In the genomic region with DNA sequence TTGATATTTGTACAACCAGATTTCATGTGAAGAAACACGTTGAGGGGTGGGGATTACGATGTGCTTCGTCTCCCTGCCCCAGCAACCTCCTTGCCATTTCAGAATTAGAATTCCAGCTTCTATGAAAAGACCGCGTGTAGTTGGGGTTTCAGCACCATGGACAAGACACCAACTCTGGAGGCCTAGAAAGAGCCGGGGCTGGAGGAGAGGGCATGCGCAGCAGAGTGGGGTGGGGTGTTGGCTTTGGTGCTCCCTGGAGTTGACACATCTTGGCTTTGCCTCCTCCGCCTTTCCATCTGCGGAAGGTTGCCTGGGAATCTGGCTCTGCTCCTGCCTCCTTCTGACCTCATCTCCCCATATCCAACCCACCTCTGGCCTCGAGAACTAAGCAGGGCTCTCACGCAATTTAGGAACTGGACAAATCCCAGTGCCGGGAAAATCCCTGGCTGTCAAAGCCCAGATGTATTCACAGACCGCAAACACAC, we compare ENCODE assay signal across 1 cellular context.
TF ChIP-seq lines count a peak whose summit lies in the region.

No MANE protein-coding gene starts in this region.

TF ChIP-seq in H1, 55 proteins besides CTCF, POLR2A, EP300 and RAD21 (continued from another document):
- TF ChIP-seq, protein P1, sequence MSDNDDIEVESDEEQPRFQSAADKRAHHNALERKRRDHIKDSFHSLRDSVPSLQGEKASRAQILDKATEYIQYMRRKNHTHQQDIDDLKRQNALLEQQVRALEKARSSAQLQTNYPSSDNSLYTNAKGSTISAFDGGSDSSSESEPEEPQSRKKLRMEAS (IDR thresholded peaks at IDR 0.05) = peak; percentile 90
- TF ChIP-seq PHF8 (conservative IDR thresholded peaks at IDR 0.05; ENCODE audit: low read depth, low read length) = no peak
- TF ChIP-seq KDM1A (IDR thresholded peaks at IDR 0.05; ENCODE audit: borderline replicate concordance, low read length) = no peak
- no peak for TF ChIP-seq CREB1 (IDR thresholded peaks at IDR 0.05)
- TF ChIP-seq NRF1 (IDR thresholded peaks at IDR 0.05; ENCODE audit: low read depth, low read length) = peak; percentile 53
- no peak for TF ChIP-seq BACH1 (IDR thresholded peaks at IDR 0.05; ENCODE audit: low read length)
- TF ChIP-seq HDAC2 (IDR thresholded peaks at IDR 0.05; ENCODE audit: borderline replicate concordance in 1 of 2, low read depth in 2 of 2, low read length in 2 of 2) = no peak
- no peak for TF ChIP-seq TAF1 (IDR thresholded peaks at IDR 0.05; ENCODE audit: low read depth, low read length)
- no peak for TF ChIP-seq SP1 (IDR thresholded peaks at IDR 0.05; ENCODE audit: low read depth, low read length)
- peak; percentile 96 for TF ChIP-seq SAP30 (IDR thresholded peaks at IDR 0.05; ENCODE audit: insufficient read depth, insufficient replicate concordance, low read length)
- TF ChIP-seq GTF2F1 (IDR thresholded peaks at IDR 0.05; ENCODE audit: borderline replicate concordance, low read depth, low read length) = no peak
- TF ChIP-seq BCL11A (IDR thresholded peaks at IDR 0.05; ENCODE audit: low read depth in 2 of 2, low read length in 2 of 2) = no peak
- TF ChIP-seq CEBPB (IDR thresholded peaks at IDR 0.05; ENCODE audit: low read depth, low read length) = no peak
- no peak for TF ChIP-seq GABPA (IDR thresholded peaks at IDR 0.05; ENCODE audit: borderline replicate concordance, insufficient read depth, low read length)
